In genomic region chr10:71112138-71112785, GRCh38 we compare ENCODE assay signal across 2 cellular contexts.
TF ChIP-seq lines count a peak whose summit lies in the region.

No MANE protein-coding gene starts in this region.

TF ChIP-seq in HepG2, 621 proteins besides CTCF, POLR2A, EP300 and RAD21:
- TF ChIP-seq MYNN (CRISPR knock-in tag; IDR thresholded peaks at IDR 0.05; ENCODE audit: low read depth) (no peak), KLF11 (CRISPR knock-in tag; IDR thresholded peaks at IDR 0.05) (no peak), MAFK (conservative IDR thresholded peaks at IDR 0.05 in 1 of 2, IDR thresholded peaks at IDR 0.05 in 1 of 2; ENCODE audit: low read length in 2 of 2) (peak; percentile 48 to 81; a peak in 3 of 4 replicates), HNRNPL (IDR thresholded peaks at IDR 0.05; ENCODE audit: low read depth, low read length) (no peak), TSC22D2 (CRISPR knock-in tag; IDR thresholded peaks at IDR 0.05; ENCODE audit: borderline replicate concordance) (no peak), ZNF879 (CRISPR knock-in tag; IDR thresholded peaks at IDR 0.05) (no peak), ZNF878 (CRISPR knock-in tag; IDR thresholded peaks at IDR 0.05) (no peak), SALL2 (CRISPR knock-in tag; IDR thresholded peaks at IDR 0.05) (no peak), MAFF (IDR thresholded peaks at IDR 0.05; ENCODE audit: low read depth, low read length) (peak; percentile 68)

TF ChIP-seq in endothelial cell of umbilical vein, 7 proteins besides CTCF, POLR2A, EP300 and RAD21:
- TF ChIP-seq JUN (IDR thresholded peaks at IDR 0.05; ENCODE audit: borderline replicate concordance, insufficient read depth, insufficient read length, low read depth), result peak; percentile 54
- TF ChIP-seq GATA2 (IDR thresholded peaks at IDR 0.05; ENCODE audit: insufficient read depth, insufficient read length, low read depth, low read length), result peak; percentile 83
- no peak for TF ChIP-seq EZH2 (IDR thresholded peaks at IDR 0.05; ENCODE audit: borderline replicate concordance, low read depth, low read length, severe bottlenecking)
- TF ChIP-seq MYC (IDR thresholded peaks at IDR 0.05; ENCODE audit: low read depth, low read length), result no peak
- peak; percentile 53 for TF ChIP-seq FOS (IDR thresholded peaks at IDR 0.05; ENCODE audit: borderline replicate concordance, insufficient read depth, low read length)
- TF ChIP-seq MAX (IDR thresholded peaks at IDR 0.05; ENCODE audit: insufficient read depth, insufficient read length), result no peak
- TF ChIP-seq POLR2AphosphoS5 (IDR thresholded peaks at IDR 0.05; ENCODE audit: insufficient read depth, low read depth, low read length), result no peak
